Comparison of ENCODE assay signal across 8 cellular contexts in the genomic region with DNA sequence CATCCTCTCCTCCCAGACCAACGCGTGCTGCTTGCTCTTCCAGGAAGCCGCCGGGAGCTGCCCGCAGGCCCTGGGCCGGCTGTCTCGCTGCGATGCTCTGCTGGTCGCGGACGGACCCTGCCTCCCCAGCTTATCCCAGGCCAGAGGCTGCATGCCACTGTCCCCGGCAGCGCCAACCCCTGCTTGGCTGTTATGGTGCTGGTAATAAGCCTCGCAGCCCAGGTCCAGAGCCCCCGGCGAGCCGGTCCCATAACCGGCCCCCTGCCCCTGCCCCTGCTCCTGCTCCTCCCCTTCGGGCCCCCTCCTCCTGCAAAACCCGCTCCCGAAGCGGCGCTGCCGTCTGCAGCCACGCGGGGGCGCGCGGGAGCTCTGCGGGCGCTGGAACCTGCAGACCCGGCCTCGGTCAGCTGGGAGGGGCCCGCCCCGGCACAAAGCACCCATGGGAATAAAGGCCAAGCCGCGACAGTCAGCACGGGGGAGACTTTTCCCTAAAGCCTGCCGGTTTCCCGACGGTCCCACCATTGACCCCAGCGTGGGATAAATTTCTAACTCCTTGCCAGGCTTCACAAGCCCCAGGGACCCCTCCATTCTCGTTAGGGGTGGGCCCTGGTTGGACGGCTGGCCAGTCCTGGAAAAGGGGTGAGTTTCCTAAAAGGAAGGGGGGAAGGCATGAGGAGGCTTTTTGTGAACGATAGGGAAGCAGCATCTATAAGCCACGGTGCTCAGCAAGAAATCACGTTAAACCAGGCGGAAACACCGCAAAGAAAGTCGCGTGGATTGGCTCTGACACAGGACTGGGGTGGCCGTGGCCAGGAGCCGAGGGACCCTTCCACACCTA. TPM values are rescaled to one million over a fixed set of nuclear protein-coding genes. Genes with fewer than 3 reads are reported as not detected.
A peak's percentile ranks its signal among the peaks of the same experiment; 100 is the strongest.
DNase-seq lines count a peak whose midpoint lies in the region; ATAC-seq and TF ChIP-seq lines count a peak whose summit lies in the region.

No MANE protein-coding gene starts in this region.

- no peaks in the 10 kb centered on the region for H3K79me2 ChIP-seq in PC-3 (ENCODE audit: low read length)

- peak; percentile 94 for TF ChIP-seq CTCF in CD4-positive, alpha-beta T cell (IDR thresholded peaks at IDR 0.05)
- TF ChIP-seq CTCF in PC-3 (conservative IDR thresholded peaks at IDR 0.05; ENCODE audit: low read depth, low read length) (peak; percentile 98), natural killer cell (IDR thresholded peaks at IDR 0.05) (peak; percentile 88)

- no peak overlapping the region for H3K4me3 Mint-ChIP-seq in CD4-positive, alpha-beta T cell
- H3K4me3 Mint-ChIP-seq in activated T-cell treated with anti-CD3 and anti-CD28 coated beads, Interleukin-2, amount 50 U/mL, for 4 hours, result no peak overlapping the region
- no peak overlapping the region for H3K4me3 Mint-ChIP-seq in natural killer cell
- H3K4me3 Mint-ChIP-seq in stimulated activated naive B cell treated with anti-CD40 and anti-IgM and Interleukin-4, amounts not matched to agents 10 μg/mL and 1 μg/mL and 100 μg/mL, for 72 hours, result no peak overlapping the region

- peaks cover 36% of the 10 kb centered on the region for H3K4me1 ChIP-seq in PC-3 (ENCODE audit: insufficient read depth, low read length)

- no peaks in the 10 kb centered on the region for H3K36me3 ChIP-seq in PC-3 (ENCODE audit: low read depth, low read length)

- no peaks in the 10 kb centered on the region for H3K9me3 ChIP-seq in CD4-positive, alpha-beta T cell (ENCODE audit: control insufficient read depth, low read length)
- no peaks in the 10 kb centered on the region for H3K9me3 ChIP-seq in PC-3 (ENCODE audit: low read length)

- no peaks in the 10 kb centered on the region for H3K36me3 Mint-ChIP-seq in CD4-positive, alpha-beta T cell (ENCODE audit: low read depth)
- H3K36me3 Mint-ChIP-seq in activated T-cell treated with anti-CD3 and anti-CD28 coated beads, Interleukin-2, amount 50 U/mL, for 4 hours (ENCODE audit: insufficient read depth), result no peaks in the 10 kb centered on the region
- H3K36me3 Mint-ChIP-seq in natural killer cell, result no peaks in the 10 kb centered on the region
- H3K36me3 Mint-ChIP-seq in stimulated activated naive B cell treated with anti-CD40 and anti-IgM and Interleukin-4, amounts not matched to agents 10 μg/mL and 1 μg/mL and 100 μg/mL, for 72 hours, result no peaks in the 10 kb centered on the region

- H3F3A ChIP-seq in PC-3 (ENCODE audit: low read length, unreplicated experiment), result no peaks in the 10 kb centered on the region

- H3K27ac ChIP-seq in CD4-positive, alpha-beta T cell (ENCODE audit: low read depth, low read length), result no peak overlapping the region
- no peak overlapping the region for H3K27ac ChIP-seq in PC-3 (ENCODE audit: low read length)

- no peak overlapping the region for H3K9ac ChIP-seq in PC-3 (ENCODE audit: low read length)

- peaks cover 14% of the 10 kb centered on the region for H3K4me1 Mint-ChIP-seq in CD4-positive, alpha-beta T cell (ENCODE audit: low read depth)
- peaks cover 15% of the 10 kb centered on the region for H3K4me1 Mint-ChIP-seq in activated T-cell treated with anti-CD3 and anti-CD28 coated beads, Interleukin-2, amount 50 U/mL, for 4 hours (ENCODE audit: low read depth)
- peaks cover 7 to 12% of the 10 kb centered on the region in 2 donors for H3K4me1 Mint-ChIP-seq in natural killer cell
- H3K4me1 Mint-ChIP-seq in stimulated activated naive B cell treated with anti-CD40 and anti-IgM and Interleukin-4, amounts not matched to agents 10 μg/mL and 1 μg/mL and 100 μg/mL, for 72 hours, result peaks cover 8 to 26% of the 10 kb centered on the region in 2 donors

- intact Hi-C loops in CD4-positive, alpha-beta T cell (cut with DNase I, micrococcal nuclease), result loop anchor here (1.0 to 5.0 kb wide), 3 partner anchors 55 to 249 kb away; a partner anchor contains a TSS
- intact Hi-C loops in PC-3 (cut with micrococcal nuclease) (loop anchor here (5.0 to 10.0 kb wide), 2 partner anchors 93 to 175 kb away; a partner anchor contains a TSS), natural killer cell (cut with micrococcal nuclease) (loop anchor here (2.0 to 5.0 kb wide), 2 partner anchors 175 to 250 kb away; no protein-coding TSS in a partner anchor)

- H3K27me3 Mint-ChIP-seq in CD4-positive, alpha-beta T cell, result peaks cover 54% of the 10 kb centered on the region
- peaks cover 38% of the 10 kb centered on the region for H3K27me3 Mint-ChIP-seq in activated T-cell treated with anti-CD3 and anti-CD28 coated beads, Interleukin-2, amount 50 U/mL, for 4 hours (ENCODE audit: low read depth)
- H3K27me3 Mint-ChIP-seq in natural killer cell (ENCODE audit: low read depth in 2 of 2), result peaks cover 23 to 28% of the 10 kb centered on the region in 2 donors
- peaks cover 65 to 75% of the 10 kb centered on the region in 2 donors for H3K27me3 Mint-ChIP-seq in stimulated activated naive B cell treated with anti-CD40 and anti-IgM and Interleukin-4, amounts not matched to agents 10 μg/mL and 1 μg/mL and 100 μg/mL, for 72 hours

- CTCF ChIA-PET in CD4-positive, alpha-beta T cell (lab: Charles Lee), result interaction anchor here (0.6 to 2.3 kb wide), 15 partner anchors 9 to 1402 kb away, joined by 3 to 11 read pairs (median 5); a partner anchor contains a TSS
- CTCF ChIA-PET in PC-3 (lab: Charles Lee), result interaction anchor here (0.6 to 2.1 kb wide), 11 partner anchors 20 to 743 kb away, joined by 3 to 6 read pairs (median 4); no protein-coding TSS in a partner anchor

- no peak overlapping the region for H3K27ac Mint-ChIP-seq in CD4-positive, alpha-beta T cell
- H3K27ac Mint-ChIP-seq in natural killer cell, result no peak overlapping the region
- H3K27ac Mint-ChIP-seq in stimulated activated naive B cell treated with anti-CD40 and anti-IgM and Interleukin-4, amounts not matched to agents 10 μg/mL and 1 μg/mL and 100 μg/mL, for 72 hours, result no peak overlapping the region

- peaks cover 30% of the 10 kb centered on the region for H3K27me3 ChIP-seq in CD4-positive, alpha-beta T cell (ENCODE audit: control insufficient read depth, insufficient read depth, low read length)
- no peaks in the 10 kb centered on the region for H3K27me3 ChIP-seq in PC-3 (ENCODE audit: low read length)

- peak overlapping the region; percentile 59 for H3K4me3 ChIP-seq in PC-3 (ENCODE audit: low read length)

- POLR2A ChIA-PET in CD4-positive, alpha-beta T cell (lab: Charles Lee), result no interaction called here
- POLR2A ChIA-PET in PC-3 (lab: Charles Lee; ENCODE audit: unreplicated experiment), result interaction anchor here (0.6 to 0.7 kb wide), 2 partner anchors 166 to 249 kb away, joined by 5 read pairs; no protein-coding TSS in a partner anchor

- H4K20me1 ChIP-seq in PC-3 (ENCODE audit: low read length), result no peaks in the 10 kb centered on the region

- peak overlapping the region; percentile 71 for H2AFZ ChIP-seq in PC-3 (ENCODE audit: low read length)

- DNase-seq in CD4-positive, alpha-beta T cell, result peak; percentile 59 to 81 (median 68)
- DNase-seq in HUDEP-2 (lab: John Stamatoyannopoulos, UW; ENCODE audit: unreplicated experiment in 76 of 76) (peak in 54 of 76 experiments; percentile 4 to 67 (median 32)), PC-3 (peak; percentile 87), fibroblast of peridontal ligament (ENCODE audit: extremely low read depth) (peak; percentile 14), natural killer cell (peak; percentile 76)
- DNase-seq in activated T-cell treated with anti-CD3 and anti-CD28 coated beads, Interleukin-2, amount 50 U/mL, for 4 hours, result peak; percentile 70
- peak; percentile 60 for DNase-seq in stimulated activated naive B cell treated with anti-CD40 and anti-IgM and Interleukin-4, amounts not matched to agents 10 μg/mL and 1 μg/mL and 100 μg/mL, for 72 hours

- no peaks in the 10 kb centered on the region for H3K9me2 ChIP-seq in PC-3 (replicated peaks; ENCODE audit: low read length)

- ATAC-seq in CD4-positive, alpha-beta T cell (ENCODE audit: poor library complexity), result peak; percentile 55
- ATAC-seq in PC-3, result peak; percentile 64
- ATAC-seq in activated T-cell treated with anti-CD3 and anti-CD28 coated beads, Interleukin-2, amount 50 U/mL, for 4 hours, result peak; percentile 55 to 75
- ATAC-seq in natural killer cell, result peak; percentile 58 to 75 (median 72)
- ATAC-seq in stimulated activated naive B cell treated with anti-CD40 and anti-IgM and Interleukin-4, amounts not matched to agents 10 μg/mL and 1 μg/mL and 100 μg/mL, for 72 hours (replicated peaks), result peak; percentile 63 to 71
- ATAC-seq in GM18909 (IDR thresholded peaks at IDR 0.05; ENCODE audit: poor library complexity, unreplicated experiment), result no peak

- H3K9me3 Mint-ChIP-seq in CD4-positive, alpha-beta T cell, result no peaks in the 10 kb centered on the region
- no peaks in the 10 kb centered on the region for H3K9me3 Mint-ChIP-seq in activated T-cell treated with anti-CD3 and anti-CD28 coated beads, Interleukin-2, amount 50 U/mL, for 4 hours
- no peaks in the 10 kb centered on the region for H3K9me3 Mint-ChIP-seq in natural killer cell
- no peaks in the 10 kb centered on the region for H3K9me3 Mint-ChIP-seq in stimulated activated naive B cell treated with anti-CD40 and anti-IgM and Interleukin-4, amounts not matched to agents 10 μg/mL and 1 μg/mL and 100 μg/mL, for 72 hours

- BruUV-seq in PC-3 (replicated peaks; lab: Mats Ljungman, UMichigan), result no TSS peak

- peak overlapping the region; percentile 87 for H3K4me2 ChIP-seq in PC-3 (ENCODE audit: low read length)

RNA-seq across cellular contexts. Expression of a gene that starts 11.2 kb away (rescaled TPM):
- not detected for total RNA-seq in CD4-positive, alpha-beta T cell
- total RNA-seq in PC-3 (2014; rRNA removed), result not detected in 2 replicates
- not detected for total RNA-seq in activated T-cell treated with anti-CD3 and anti-CD28 coated beads, Interleukin-2, amount 50 U/mL, for 4 hours
- total RNA-seq in natural killer cell, result under 1 TPM in 1 of 3 donors, not detected in 2; 0.95 TPM

RNA-seq across cellular contexts. Expression of a gene that starts 36.0 kb away (rescaled TPM):
- under 1 TPM in 1 of 2 experiments, not detected in 1; 0.31 TPM for total RNA-seq in CD4-positive, alpha-beta T cell
- 39.2 and 43.9 TPM in 2 replicates for total RNA-seq in PC-3 (2014; rRNA removed)
- 1 to 10 TPM; 1.0 to 2.6 (median 1.4) TPM for total RNA-seq in activated T-cell treated with anti-CD3 and anti-CD28 coated beads, Interleukin-2, amount 50 U/mL, for 4 hours
- 1 to 10 TPM in 1 of 3 donors, under 1 TPM in 1, not detected in 1; 0.18 to 1.3 TPM for total RNA-seq in natural killer cell

RNA-seq across cellular contexts. Expression of a gene that starts 54.9 kb away (rescaled TPM):
- 1 to 10 TPM; 5.3 to 6.5 TPM for total RNA-seq in CD4-positive, alpha-beta T cell
- total RNA-seq in PC-3 (2014; rRNA removed) (11.3 and 12.8 TPM in 2 replicates), natural killer cell (1 to 10 TPM; 4.0 to 6.4 (median 5.8) TPM)
- 1 to 10 TPM; 1.7 to 4.3 (median 3.1) TPM for total RNA-seq in activated T-cell treated with anti-CD3 and anti-CD28 coated beads, Interleukin-2, amount 50 U/mL, for 4 hours

Comparison
In these comparisons a context has a peak if more than half of its experiments do, and no peak if none do; other contexts are left out.
1. DNase-seq: peak in every context shown above with its lines; median percentile 87 in PC-3; 76 in natural killer cell; 70 in activated T-cell treated with anti-CD3 and anti-CD28 coated beads, Interleukin-2, amount 50 U/mL, for 4 hours; 68 in CD4-positive, alpha-beta T cell; 60 in stimulated activated naive B cell treated with anti-CD40 and anti-IgM and Interleukin-4, amounts not matched to agents 10 μg/mL and 1 μg/mL and 100 μg/mL, for 72 hours; 32 in HUDEP-2; 14 in fibroblast of peridontal ligament.
2. RNA of a gene that starts 36.0 kb away (total RNA-seq): 39.2 to 43.9 TPM in PC-3; 1.0 to 2.6 TPM in activated T-cell treated with anti-CD3 and anti-CD28 coated beads, Interleukin-2, amount 50 U/mL, for 4 hours, 0.31 TPM in CD4-positive, alpha-beta T cell and 0.18 to 1.3 TPM in natural killer cell; every median in the first group is over 10 times any median in the second.
3. Peak in every context shown above with its lines, with median percentiles within 50 percentile points of each other: CTCF ChIP-seq.